ENCODE assay signal across 1 cellular context in genomic region chr17:82241926-82242697, GRCh38.
TF ChIP-seq lines count a peak whose summit lies in the region.

No MANE protein-coding gene starts in this region.

TF ChIP-seq in HCT116, 20 proteins besides CTCF, POLR2A, EP300 and RAD21 (continued from another document):
- TF ChIP-seq, protein P1, sequence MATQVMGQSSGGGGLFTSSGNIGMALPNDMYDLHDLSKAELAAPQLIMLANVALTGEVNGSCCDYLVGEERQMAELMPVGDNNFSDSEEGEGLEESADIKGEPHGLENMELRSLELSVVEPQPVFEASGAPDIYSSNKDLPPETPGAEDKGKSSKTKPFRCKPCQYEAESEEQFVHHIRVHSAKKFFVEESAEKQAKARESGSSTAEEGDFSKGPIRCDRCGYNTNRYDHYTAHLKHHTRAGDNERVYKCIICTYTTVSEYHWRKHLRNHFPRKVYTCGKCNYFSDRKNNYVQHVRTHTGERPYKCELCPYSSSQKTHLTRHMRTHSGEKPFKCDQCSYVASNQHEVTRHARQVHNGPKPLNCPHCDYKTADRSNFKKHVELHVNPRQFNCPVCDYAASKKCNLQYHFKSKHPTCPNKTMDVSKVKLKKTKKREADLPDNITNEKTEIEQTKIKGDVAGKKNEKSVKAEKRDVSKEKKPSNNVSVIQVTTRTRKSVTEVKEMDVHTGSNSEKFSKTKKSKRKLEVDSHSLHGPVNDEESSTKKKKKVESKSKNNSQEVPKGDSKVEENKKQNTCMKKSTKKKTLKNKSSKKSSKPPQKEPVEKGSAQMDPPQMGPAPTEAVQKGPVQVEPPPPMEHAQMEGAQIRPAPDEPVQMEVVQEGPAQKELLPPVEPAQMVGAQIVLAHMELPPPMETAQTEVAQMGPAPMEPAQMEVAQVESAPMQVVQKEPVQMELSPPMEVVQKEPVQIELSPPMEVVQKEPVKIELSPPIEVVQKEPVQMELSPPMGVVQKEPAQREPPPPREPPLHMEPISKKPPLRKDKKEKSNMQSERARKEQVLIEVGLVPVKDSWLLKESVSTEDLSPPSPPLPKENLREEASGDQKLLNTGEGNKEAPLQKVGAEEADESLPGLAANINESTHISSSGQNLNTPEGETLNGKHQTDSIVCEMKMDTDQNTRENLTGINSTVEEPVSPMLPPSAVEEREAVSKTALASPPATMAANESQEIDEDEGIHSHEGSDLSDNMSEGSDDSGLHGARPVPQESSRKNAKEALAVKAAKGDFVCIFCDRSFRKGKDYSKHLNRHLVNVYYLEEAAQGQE (IDR thresholded peaks at IDR 0.05; ENCODE audit: low read depth) = no peak
- TF ChIP-seq POLR2AphosphoS5 (IDR thresholded peaks at IDR 0.05; ENCODE audit: low read depth, low read length) (peak; percentile 72), EZH2phosphoT487 (IDR thresholded peaks at IDR 0.05; ENCODE audit: borderline replicate concordance) (no peak), MAX (IDR thresholded peaks at IDR 0.05) (peak; percentile 27; the same call in 1 of the 2 replicates), FOSL1 (IDR thresholded peaks at IDR 0.05; ENCODE audit: low read depth) (no peak)
